ENCODE assay signal across 11 cellular contexts in the genomic region with DNA sequence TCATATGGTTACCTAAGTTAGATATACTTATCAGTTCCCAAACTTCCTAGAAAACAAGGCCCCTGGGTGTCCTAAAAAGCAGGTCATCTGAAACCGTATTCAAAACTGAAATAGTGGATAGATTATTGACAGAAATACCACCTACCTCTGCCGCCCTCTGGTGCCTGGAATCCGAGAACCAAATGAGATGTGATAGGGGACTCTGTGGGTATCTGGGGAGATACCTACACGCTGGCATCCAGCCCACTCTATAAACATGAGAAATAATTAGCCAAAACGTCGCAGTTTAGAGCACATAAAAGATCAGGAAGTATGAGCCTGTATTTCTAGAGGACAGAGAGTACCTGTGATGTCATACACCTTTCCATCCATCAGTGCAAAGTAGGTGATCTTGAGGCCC. TPM values are rescaled to one million over a fixed set of nuclear protein-coding genes. Genes with fewer than 3 reads are reported as not detected.
DNase-seq lines count a peak whose midpoint lies in the region; ATAC-seq and TF ChIP-seq lines count a peak whose summit lies in the region.
"Had no signal": no experiment of that assay in that cellular context is flagged by ENCODE, and none has a peak within 500 bp of the region (broad histone marks: within the 10 kb centered on the region; RNA-seq: fewer than 3 reads in every experiment).

No MANE protein-coding gene starts in this region.

- H3K27ac Mint-ChIP-seq in stimulated activated memory B cell treated with anti-CD40 and anti-IgM and Interleukin-4, amounts not matched to agents 10 μg/mL and 1 μg/mL and 100 μg/mL, for 72 hours = no peak overlapping the region

- H3K27ac ChIP-seq in VCaP (peak overlapping the region; percentile 10), foreskin keratinocyte (no peak overlapping the region)
- H3K27ac ChIP-seq: gastrocnemius medialis had no signal

- H3K4me3 Mint-ChIP-seq in stimulated activated memory B cell treated with anti-CD40 and anti-IgM and Interleukin-4, amounts not matched to agents 10 μg/mL and 1 μg/mL and 100 μg/mL, for 72 hours = no peak overlapping the region
- H3K4me3 Mint-ChIP-seq: nephron progenitor cell had no signal

- H3K27me3 Mint-ChIP-seq in stimulated activated memory B cell treated with anti-CD40 and anti-IgM and Interleukin-4, amounts not matched to agents 10 μg/mL and 1 μg/mL and 100 μg/mL, for 72 hours = no peaks in the 10 kb centered on the region

- H3K4me1 ChIP-seq in foreskin keratinocyte = no peaks in the 10 kb centered on the region

- TF ChIP-seq CTCF in AG09309 (IDR thresholded peaks at IDR 0.05; ENCODE audit: control insufficient read depth, insufficient read depth, low read depth, low read length, missing control alignments) (peak; percentile 32), GM10266 (IDR thresholded peaks at IDR 0.05; ENCODE audit: control insufficient read depth, insufficient read depth, low read depth, missing control alignments) (peak; percentile 18), VCaP (conservative IDR thresholded peaks at IDR 0.05) (peak; percentile 71), foreskin keratinocyte (conservative IDR thresholded peaks at IDR 0.05) (peak; percentile 57)

- no peak for DNase-seq in AG09309 (ENCODE audit: low read depth)
- no peak for DNase-seq in GM10266 (ENCODE audit: extremely low spot score)
- DNase-seq in foreskin keratinocyte = no peak
- no peak for DNase-seq in CD1c-positive myeloid dendritic cell (ENCODE audit: extremely low spot score)
- DNase-seq in HCEC 1CT = no peak
- DNase-seq: gastrocnemius medialis, NCI-H146, nephron progenitor cell had no signal

- peaks cover 32% of the 10 kb centered on the region for H3K36me3 Mint-ChIP-seq in stimulated activated memory B cell treated with anti-CD40 and anti-IgM and Interleukin-4, amounts not matched to agents 10 μg/mL and 1 μg/mL and 100 μg/mL, for 72 hours

- H3K27me3 ChIP-seq in foreskin keratinocyte = no peaks in the 10 kb centered on the region
- H3K27me3 ChIP-seq: gastrocnemius medialis had no signal

- no peaks in the 10 kb centered on the region for H3K9me3 Mint-ChIP-seq in stimulated activated memory B cell treated with anti-CD40 and anti-IgM and Interleukin-4, amounts not matched to agents 10 μg/mL and 1 μg/mL and 100 μg/mL, for 72 hours
- H3K9me3 Mint-ChIP-seq: nephron progenitor cell had no signal

- ATAC-seq in foreskin keratinocyte (no peak), GM21423 (IDR thresholded peaks at IDR 0.05; ENCODE audit: unreplicated experiment) (no peak)
- no peak for ATAC-seq in stimulated activated memory B cell treated with anti-CD40 and anti-IgM and Interleukin-4, amounts not matched to agents 10 μg/mL and 1 μg/mL and 100 μg/mL, for 72 hours
- ATAC-seq: gastrocnemius medialis had no signal

- H3K4me1 Mint-ChIP-seq in stimulated activated memory B cell treated with anti-CD40 and anti-IgM and Interleukin-4, amounts not matched to agents 10 μg/mL and 1 μg/mL and 100 μg/mL, for 72 hours = peaks cover 48% of the 10 kb centered on the region

- no peak overlapping the region for H3K4me3 ChIP-seq in AG09309 (ENCODE audit: control insufficient read depth, low read depth, low read length)
- H3K4me3 ChIP-seq: gastrocnemius medialis had no signal

RNA-seq across cellular contexts. Expression of a gene that starts 4.4 kb away (rescaled TPM):
- 85.9 and 103 TPM in 2 replicates for total RNA-seq in foreskin keratinocyte
- 142 and 154 TPM in 2 replicates for polyA plus RNA-seq in foreskin keratinocyte

RNA-seq across cellular contexts. Expression of a gene that starts 4.7 kb away (rescaled TPM):
- 123 and 126 TPM in 2 replicates for total RNA-seq in foreskin keratinocyte
- 155 and 161 TPM in 2 replicates for polyA plus RNA-seq in foreskin keratinocyte

RNA-seq across cellular contexts. Expression of a gene that starts 7.2 kb away (rescaled TPM):
- 29.1 TPM in 2 replicates for total RNA-seq in foreskin keratinocyte
- polyA plus RNA-seq in foreskin keratinocyte = 13.9 and 16.8 TPM in 2 replicates

RNA-seq across cellular contexts. Expression of a gene that starts 20.5 kb away (rescaled TPM):
- total RNA-seq in foreskin keratinocyte = 5.2 and 6.3 TPM in 2 replicates
- polyA plus RNA-seq in foreskin keratinocyte = 4.9 and 5.9 TPM in 2 replicates

Comparison
In these comparisons a context has a peak if more than half of its experiments do, and no peak if none do; other contexts are left out.
1. CTCF ChIP-seq: peak in every context shown above with its lines; median percentile 71 in VCaP; 57 in foreskin keratinocyte; 32 in AG09309; 18 in GM10266.